In genomic region chr6:65570340-65570739, GRCh38 we compare ENCODE assay signal across 16 cellular contexts.
DNase-seq lines count a peak whose midpoint lies in the region; ATAC-seq, FAIRE-seq and TF ChIP-seq lines count a peak whose summit lies in the region.
"Had no signal": no experiment of that assay in that cellular context is flagged by ENCODE, and none has a peak within 500 bp of the region (broad histone marks: within the 10 kb centered on the region; RNA-seq: fewer than 3 reads in every experiment).

No MANE protein-coding gene starts in this region.

- no peak overlapping the region for H3K14ac ChIP-seq in H1 (ENCODE audit: insufficient read length)

- H3K4me2 ChIP-seq in GM23338 = peak overlapping the region; percentile 72
- peak overlapping the region; percentile 62 to 66 for H3K4me2 ChIP-seq in H1 (ENCODE audit: insufficient read depth in 1 of 2, low read depth in 2 of 2, low read length in 2 of 2)
- H3K4me2 ChIP-seq in neural progenitor cell = no peak overlapping the region
- H3K4me2 ChIP-seq: BLaER1 treated with 17β-estradiol and CSF1 and Interleukin-3, amounts not matched to agents 10 nM and 100 nM had no signal

- H3K27me3 Mint-ChIP-seq in GM23338 (ENCODE audit: insufficient read depth, low read depth, poor library complexity) (no peaks in the 10 kb centered on the region), neural progenitor cell (ENCODE audit: insufficient read depth, low read depth) (no peaks in the 10 kb centered on the region)
- H3K27me3 Mint-ChIP-seq: CD4-positive, alpha-beta T cell had no signal

- H3K4me3 ChIP-seq in GM23338 (peak overlapping the region; percentile 38; the same call in 1 of the 2 replicates), HUES6 (ENCODE audit: low read depth, low read length) (no peak overlapping the region), H1 (ENCODE audit: extremely low read depth in 1 of 4, insufficient read depth in 2 of 4, low read depth in 3 of 4, low read length in 4 of 4) (peak overlapping the region in 1 of 4 experiments; percentile 42; a peak in 1 of 8 replicates), neural progenitor cell (no peak overlapping the region)
- H3K4me3 ChIP-seq: BLaER1 treated with 17β-estradiol and CSF1 and Interleukin-3, amounts not matched to agents 10 nM and 100 nM; GM12878 had no signal

- 0 out of 2 replicates have a peak, but pooled peaks cover 4% of the 10 kb centered on the region for H3K9me2 ChIP-seq in GM23338 (ENCODE audit: insufficient read depth)

- H3K4me3 Mint-ChIP-seq in GM23338 = no peak overlapping the region
- H3K4me3 Mint-ChIP-seq in neural progenitor cell = no peak overlapping the region
- H3K4me3 Mint-ChIP-seq: CD4-positive, alpha-beta T cell had no signal

- H3F3A ChIP-seq in GM23338 (replicated peaks; ENCODE audit: low read depth) (peaks cover 7% of the 10 kb centered on the region), neural progenitor cell (ENCODE audit: low read depth) (peaks cover 23% of the 10 kb centered on the region)

- peak overlapping the region; percentile 36; the same call in 1 of the 2 replicates for H2BK5ac ChIP-seq in H1 (ENCODE audit: low read depth, low read length)

- peaks cover 29% of the 10 kb centered on the region for H3K4me1 Mint-ChIP-seq in GM23338
- peaks cover 21% of the 10 kb centered on the region for H3K4me1 Mint-ChIP-seq in neural progenitor cell

- 18% methylated on average over 1 of the region's 1 CpG; no CpG with 5 or more reads in 1 of the 2 experiments for WGBS in H1 (ENCODE audit: extremely low coverage in 1 of 2, insufficient coverage in 1 of 2, insufficient read length in 1 of 2, insufficient replicate concordance in 2 of 2, low coverage in 1 of 2, low lambda C conversion rate in 2 of 2, missing lambda C conversion rate in 1 of 2), 2 experiments

- DNase-seq in GM23338 (ENCODE audit: low spot score) = no peak
- no peak for DNase-seq in H1 (ENCODE audit: low read depth in 1 of 2, low spot score in 2 of 2)
- no peak for DNase-seq in neural progenitor cell (ENCODE audit: low spot score)
- DNase-seq in AML-193 (lab: John Stamatoyannopoulos, UW) = no peak
- DNase-seq in cortex of kidney (lab: John Stamatoyannopoulos, UW) = no peak
- DNase-seq in left cardiac atrium = no peak
- DNase-seq: 8988T; Calu3; CD4-positive, alpha-beta T cell; DMS79; GOT3; HCEC 1CT had no signal

- H3K36me3 Mint-ChIP-seq in GM23338 (ENCODE audit: low read depth) = peaks cover 19% of the 10 kb centered on the region; the same call in 2 of the 3 replicates
- H3K36me3 Mint-ChIP-seq in neural progenitor cell = peaks cover 3% of the 10 kb centered on the region

- H3K79me2 ChIP-seq in GM23338 (replicated peaks; ENCODE audit: insufficient read depth) (no peaks in the 10 kb centered on the region), H1 (ENCODE audit: control insufficient read depth in 1 of 2, insufficient read depth in 2 of 2, low read length in 2 of 2) (no peaks in the 10 kb centered on the region), neural progenitor cell (ENCODE audit: low read depth) (no peaks in the 10 kb centered on the region)

- ATAC-seq in GM23338 (no peak), left cardiac atrium (no peak)
- ATAC-seq: GM12878 had no signal

- no peaks in the 10 kb centered on the region for H3K79me1 ChIP-seq in H1 (ENCODE audit: low read depth, low read length)

- TF ChIP-seq CTCF in GM23338 (conservative IDR thresholded peaks at IDR 0.05; ENCODE audit: low read depth in 2 of 2) = no peak
- no peak for TF ChIP-seq CTCF in H1 (IDR thresholded peaks at IDR 0.05; ENCODE audit: control extremely low read depth in 1 of 3, insufficient read depth in 1 of 3, low read depth in 1 of 3, low read length in 3 of 3)
- no peak for TF ChIP-seq CTCF in neural progenitor cell (IDR thresholded peaks at IDR 0.05)

- H3K4ac ChIP-seq in H1 (replicated peaks; ENCODE audit: insufficient read length, low read depth, low read length) = no peak overlapping the region

- H3K36me3 ChIP-seq in GM23338 (ENCODE audit: insufficient read depth) = no peaks in the 10 kb centered on the region
- no peaks in the 10 kb centered on the region for H3K36me3 ChIP-seq in HUES6 (ENCODE audit: control insufficient read depth, insufficient read depth, low read length)
- H3K36me3 ChIP-seq in H1 (ENCODE audit: control insufficient read depth in 2 of 4, insufficient read depth in 4 of 4, low read length in 3 of 4) = no peaks in the 10 kb centered on the region; a peak in 1 of 8 replicates
- peaks cover 3% of the 10 kb centered on the region for H3K36me3 ChIP-seq in neural progenitor cell
- H3K36me3 ChIP-seq: BLaER1 treated with 17β-estradiol and CSF1 and Interleukin-3, amounts not matched to agents 10 nM and 100 nM had no signal

- no peak overlapping the region for H4K8ac ChIP-seq in H1 (ENCODE audit: extremely low read depth, insufficient read depth, low read length)

- no peak for TF ChIP-seq EP300 in H1 (IDR thresholded peaks at IDR 0.05; ENCODE audit: borderline replicate concordance in 1 of 2, low read depth in 2 of 2, low read length in 2 of 2)

- no peaks in the 10 kb centered on the region for H3K23me2 ChIP-seq in H1 (ENCODE audit: low read depth, low read length)

- H2AK5ac ChIP-seq in H1 (ENCODE audit: low read depth, low read length) = no peak overlapping the region

- 0 out of 2 replicates have a peak, but pooled peaks cover 4% of the 10 kb centered on the region for H3K9me3 ChIP-seq in HUES6 (ENCODE audit: control insufficient read depth, insufficient read depth, low read depth, low read length)
- H3K9me3 ChIP-seq in H1 (ENCODE audit: insufficient read depth in 2 of 2, low read depth in 1 of 2, low read length in 1 of 2) = no peaks in the 10 kb centered on the region
- H3K9me3 ChIP-seq in neural progenitor cell (ENCODE audit: low read depth) = no peaks in the 10 kb centered on the region
- H3K9me3 ChIP-seq: BLaER1 treated with 17β-estradiol and CSF1 and Interleukin-3, amounts not matched to agents 10 nM and 100 nM had no signal

- no peak overlapping the region for H3K27ac Mint-ChIP-seq in GM23338
- H3K27ac Mint-ChIP-seq in neural progenitor cell = no peak overlapping the region
- H3K27ac Mint-ChIP-seq: CD4-positive, alpha-beta T cell had no signal

- H2BK15ac ChIP-seq in H1 (ENCODE audit: low read length) = no peak overlapping the region

- no peak overlapping the region for H3K56ac ChIP-seq in H1 (replicated peaks; ENCODE audit: insufficient read length, low read depth, low read length)

- H3K27me3 ChIP-seq in GM23338 (ENCODE audit: insufficient read depth) (no peaks in the 10 kb centered on the region), HUES6 (ENCODE audit: control insufficient read depth, insufficient read depth, low read length) (no peaks in the 10 kb centered on the region), H1 (replicated peaks in 1 of 4; ENCODE audit: control insufficient read depth in 3 of 4, extremely low read depth in 1 of 4, insufficient read depth in 3 of 4, low read length in 3 of 4) (no peaks in the 10 kb centered on the region), neural progenitor cell (no peaks in the 10 kb centered on the region)
- H3K27me3 ChIP-seq: BLaER1 treated with 17β-estradiol and CSF1 and Interleukin-3, amounts not matched to agents 10 nM and 100 nM had no signal

- H3K9ac ChIP-seq in HUES6 (ENCODE audit: low read length) (no peak overlapping the region), H1 (replicated peaks in 1 of 4; ENCODE audit: extremely low read depth in 1 of 4, low read depth in 3 of 4, low read length in 3 of 4) (no peak overlapping the region), neural progenitor cell (no peak overlapping the region)
- H3K9ac ChIP-seq: BLaER1 treated with 17β-estradiol and CSF1 and Interleukin-3, amounts not matched to agents 10 nM and 100 nM had no signal

- H4K20me1 ChIP-seq in GM23338 (replicated peaks; ENCODE audit: insufficient read depth) = no peaks in the 10 kb centered on the region
- no peaks in the 10 kb centered on the region for H4K20me1 ChIP-seq in H1 (replicated peaks in 1 of 2; ENCODE audit: control insufficient read depth in 1 of 2, insufficient read depth in 2 of 2, low read length in 2 of 2)
- no peaks in the 10 kb centered on the region for H4K20me1 ChIP-seq in neural progenitor cell (ENCODE audit: low read depth)
- H4K20me1 ChIP-seq: BLaER1 treated with 17β-estradiol and CSF1 and Interleukin-3, amounts not matched to agents 10 nM and 100 nM had no signal

- peak overlapping the region; percentile 85 for H4K5ac ChIP-seq in H1 (ENCODE audit: insufficient read length, low read depth, low read length)

- no peak overlapping the region for H2BK12ac ChIP-seq in H1 (ENCODE audit: low read depth, low read length)

- POLR2A ChIA-PET in H1 (lab: Charles Lee; ENCODE audit: partially characterized antibody) = interaction anchor here (0.6 kb wide), 1 partner anchor 434 kb away, joined by 3 read pairs; no protein-coding TSS in a partner anchor

- no peak overlapping the region for H4K91ac ChIP-seq in H1 (replicated peaks; ENCODE audit: insufficient read length, low read length)

- no peak overlapping the region for H3K23ac ChIP-seq in H1 (ENCODE audit: insufficient read length)

- H3K27ac ChIP-seq in GM23338 (ENCODE audit: low read depth) = peak overlapping the region; percentile 98
- peak overlapping the region; percentile 12; the same call in 1 of the 2 replicates for H3K27ac ChIP-seq in HUES6 (ENCODE audit: low read depth, low read length)
- peak overlapping the region; percentile 32; the same call in 1 of the 2 replicates for H3K27ac ChIP-seq in H1 (ENCODE audit: low read depth, low read length)
- no peak overlapping the region for H3K27ac ChIP-seq in neural progenitor cell
- H3K27ac ChIP-seq: BLaER1 treated with 17β-estradiol and CSF1 and Interleukin-3, amounts not matched to agents 10 nM and 100 nM had no signal

- H3K18ac ChIP-seq in H1 (ENCODE audit: extremely low read depth, low read length) = peak overlapping the region; percentile 34; the same call in 1 of the 2 replicates

- CTCF ChIA-PET in H1 (lab: Charles Lee; ENCODE audit: partially characterized antibody) = interaction anchor here (0.5 to 0.7 kb wide), 2 partner anchors 92 to 319 kb away, joined by 3 read pairs; no protein-coding TSS in a partner anchor

- H2AFZ ChIP-seq in GM23338 (peak overlapping the region; percentile 39; the same call in 1 of the 2 replicates), H1 (ENCODE audit: low read length) (no peak overlapping the region), neural progenitor cell (replicated peaks) (peak overlapping the region; percentile 26)

- intact Hi-C loops in left cardiac atrium (cut with DNase I) = no loop called here

- TF ChIP-seq POLR2A in H1 (IDR thresholded peaks at IDR 0.05; ENCODE audit: control extremely low read depth in 1 of 2, low read depth in 2 of 2, low read length in 2 of 2) = no peak

- peak overlapping the region; percentile 24 for H2BK20ac ChIP-seq in H1 (ENCODE audit: low read length)

- FAIRE-seq in H1 (lab: Jason Lieb, UNC) = no peak
- FAIRE-seq: GM12878, GM18507 had no signal

- TF ChIP-seq RAD21 in H1 (IDR thresholded peaks at IDR 0.05 in 1 of 2, conservative IDR thresholded peaks at IDR 0.05 in 1 of 2; ENCODE audit: low read depth in 2 of 2, low read length in 2 of 2) = no peak

- H3K9me3 Mint-ChIP-seq in GM23338 (peaks cover 30% of the 10 kb centered on the region), neural progenitor cell (peaks cover 2% of the 10 kb centered on the region)

- H3K4me1 ChIP-seq in GM23338 (ENCODE audit: insufficient read depth) (peaks cover 41% of the 10 kb centered on the region), HUES6 (ENCODE audit: control insufficient read depth, insufficient read depth, low read length) (peaks cover 31% of the 10 kb centered on the region), H1 (replicated peaks in 1 of 4; ENCODE audit: control insufficient read depth in 3 of 4, insufficient read depth in 4 of 4, low read length in 3 of 4) (peaks cover 0 to 20% (median 6%) of the 10 kb centered on the region in 4 experiments; a peak in 3 of 7 replicates), neural progenitor cell (peaks cover 26% of the 10 kb centered on the region)
- H3K4me1 ChIP-seq: BLaER1 treated with 17β-estradiol and CSF1 and Interleukin-3, amounts not matched to agents 10 nM and 100 nM had no signal

- H2BK120ac ChIP-seq in H1 (replicated peaks; ENCODE audit: low read depth, low read length) = no peak overlapping the region
